20 cellular contexts compared by ENCODE assay signal in the genomic region with DNA sequence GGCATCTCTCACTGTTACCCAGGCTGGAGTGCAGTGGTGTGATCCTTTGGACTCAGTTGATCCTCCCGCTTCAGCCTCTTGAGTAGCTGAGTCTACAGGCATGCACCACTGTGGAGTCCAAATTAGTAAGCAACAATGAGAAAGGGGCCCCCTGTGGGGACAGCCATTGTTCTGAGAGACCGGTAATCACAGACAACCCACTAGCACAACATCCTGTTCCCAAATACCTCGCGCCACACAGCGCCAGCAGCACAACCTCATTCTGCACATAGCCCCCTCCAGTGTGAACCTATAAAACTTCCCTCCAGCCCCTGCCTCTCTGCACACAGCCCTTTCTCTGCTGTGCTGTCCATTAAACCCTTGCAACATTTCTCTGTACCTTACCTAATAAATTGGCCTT.
DNase-seq lines count a peak whose midpoint lies in the region; ATAC-seq, FAIRE-seq and TF ChIP-seq lines count a peak whose summit lies in the region.
"Had no signal": no experiment of that assay in that cellular context is flagged by ENCODE, and none has a peak within 500 bp of the region (broad histone marks: within the 10 kb centered on the region; RNA-seq: fewer than 3 reads in every experiment).

No MANE protein-coding gene starts in this region.

- TF ChIP-seq POLR2A in endothelial cell of umbilical vein (IDR thresholded peaks at IDR 0.05; ENCODE audit: low read depth, low read length) (no peak), spleen (IDR thresholded peaks at IDR 0.05) (no peak)

- no peak overlapping the region for H2AFZ ChIP-seq in endothelial cell of umbilical vein (ENCODE audit: low read depth, low read length)

- H4K20me1 ChIP-seq in endothelial cell of umbilical vein (replicated peaks; ENCODE audit: control insufficient read depth, extremely low read depth, insufficient read depth, low read length), result no peaks in the 10 kb centered on the region

- no peak overlapping the region for H3K4me3 Mint-ChIP-seq in activated CD8-positive, alpha-beta T cell treated with anti-CD3 and anti-CD28 coated beads for 36 hours
- H3K4me3 Mint-ChIP-seq in activated CD8-positive, alpha-beta T cell treated with anti-CD3 and anti-CD28 coated beads, Interleukin-2, amount 10 ng/mL, durations not matched to agents 7 days and 5 days, result no peak overlapping the region
- H3K4me3 Mint-ChIP-seq: activated CD4-positive, alpha-beta T cell treated with anti-CD3 and anti-CD28 coated beads for 36 hours; CD14-positive monocyte had no signal

- no peaks in the 10 kb centered on the region for H3K36me3 ChIP-seq in MG63
- no peaks in the 10 kb centered on the region for H3K36me3 ChIP-seq in endothelial cell of umbilical vein (ENCODE audit: control insufficient read depth in 2 of 2, extremely low read depth in 1 of 2, insufficient read depth in 2 of 2, low read length in 2 of 2)
- no peaks in the 10 kb centered on the region for H3K36me3 ChIP-seq in mesodermal cell (ENCODE audit: control insufficient read depth, insufficient read depth, low read length)
- H3K36me3 ChIP-seq in BE2C, result no peaks in the 10 kb centered on the region
- no peaks in the 10 kb centered on the region for H3K36me3 ChIP-seq in spleen
- H3K36me3 ChIP-seq: ascending aorta, uterus had no signal

- DNase-seq in activated CD8-positive, alpha-beta T cell treated with anti-CD3 and anti-CD28 coated beads for 36 hours, result peak; percentile 8
- no peak for DNase-seq in activated CD8-positive, alpha-beta T cell treated with anti-CD3 and anti-CD28 coated beads, Interleukin-2, amount 10 ng/mL, durations not matched to agents 7 days and 5 days
- DNase-seq in MG63 (peak; percentile 12), endothelial cell of umbilical vein (ENCODE audit: low read depth, low spot score) (peak; percentile 43), BE2C (no peak), NCI-H524 (lab: John Stamatoyannopoulos, UW) (no peak), spleen (no peak)
- DNase-seq: activated CD4-positive, alpha-beta T cell treated with anti-CD3 and anti-CD28 coated beads for 36 hours; activated CD8-positive, alpha-beta memory T cell treated with anti-CD3 and anti-CD28 coated beads, Interleukin-2, amount 50 U/mL, for 48 hours; activated gamma-delta T cell treated with Interleukin-2 at 50 U/mL for 16 hours; midbrain; NCI-H2029 treated with DMSO at 0.1 percent for 48 hours; NCI-H774; uterus had no signal

- H3K9me3 ChIP-seq in MG63 (no peaks in the 10 kb centered on the region), endothelial cell of umbilical vein (replicated peaks; ENCODE audit: control insufficient read depth, insufficient read depth, low read length) (no peaks in the 10 kb centered on the region), mesodermal cell (ENCODE audit: control insufficient read depth, low read length) (no peaks in the 10 kb centered on the region), BE2C (no peaks in the 10 kb centered on the region), spleen (peaks cover 0 to 6% (median 0%) of the 10 kb centered on the region in 8 donors)
- H3K9me3 ChIP-seq: ascending aorta, uterus had no signal

- H3K4me3 ChIP-seq in MG63 (no peak overlapping the region), endothelial cell of umbilical vein (replicated peaks in 1 of 3; ENCODE audit: insufficient read depth in 1 of 3, low read depth in 1 of 3, low read length in 3 of 3) (no peak overlapping the region), mesodermal cell (ENCODE audit: extremely low read depth, insufficient read depth, low read length, poor library complexity, severe bottlenecking) (no peak overlapping the region), BE2C (ENCODE audit: low read depth, low read length) (no peak overlapping the region), spleen (no peak overlapping the region)
- H3K4me3 ChIP-seq: ascending aorta, coronary artery, uterus had no signal

- CTCF ChIA-PET in activated CD8-positive, alpha-beta T cell treated with anti-CD3 and anti-CD28 coated beads for 36 hours (lab: Charles Lee), result no interaction called here
- CTCF ChIA-PET in activated CD8-positive, alpha-beta T cell treated with anti-CD3 and anti-CD28 coated beads, Interleukin-2, amount 10 ng/mL, durations not matched to agents 7 days and 5 days (lab: Charles Lee), result no interaction called here
- CTCF ChIA-PET in endothelial cell of umbilical vein (lab: Charles Lee), result no interaction called here

- H3K4me1 Mint-ChIP-seq in activated CD8-positive, alpha-beta T cell treated with anti-CD3 and anti-CD28 coated beads for 36 hours (ENCODE audit: low read depth), result no peaks in the 10 kb centered on the region
- no peaks in the 10 kb centered on the region for H3K4me1 Mint-ChIP-seq in activated CD8-positive, alpha-beta T cell treated with anti-CD3 and anti-CD28 coated beads, Interleukin-2, amount 10 ng/mL, durations not matched to agents 7 days and 5 days (ENCODE audit: low read depth)
- H3K4me1 Mint-ChIP-seq: activated CD4-positive, alpha-beta T cell treated with anti-CD3 and anti-CD28 coated beads for 36 hours; CD14-positive monocyte had no signal

- no peaks in the 10 kb centered on the region for H3K4me1 ChIP-seq in endothelial cell of umbilical vein (ENCODE audit: control insufficient read depth, extremely low read depth, insufficient read depth, low read length)
- H3K4me1 ChIP-seq in mesodermal cell (ENCODE audit: control insufficient read depth, insufficient read depth, low read length, poor library complexity, severe bottlenecking), result peaks cover 7% of the 10 kb centered on the region
- H3K4me1 ChIP-seq in BE2C, result no peaks in the 10 kb centered on the region
- no peaks in the 10 kb centered on the region for H3K4me1 ChIP-seq in spleen
- H3K4me1 ChIP-seq: ascending aorta, uterus had no signal

- POLR2A ChIA-PET in activated CD8-positive, alpha-beta T cell treated with anti-CD3 and anti-CD28 coated beads for 36 hours (lab: Charles Lee), result no interaction called here
- POLR2A ChIA-PET in activated CD8-positive, alpha-beta T cell treated with anti-CD3 and anti-CD28 coated beads, Interleukin-2, amount 10 ng/mL, durations not matched to agents 7 days and 5 days (lab: Charles Lee), result no interaction called here
- POLR2A ChIA-PET in endothelial cell of umbilical vein (lab: Charles Lee), result no interaction called here

- no peaks in the 10 kb centered on the region for H3K79me2 ChIP-seq in endothelial cell of umbilical vein (ENCODE audit: control insufficient read depth, insufficient read depth, low read length)

- H3K27me3 ChIP-seq in MG63 (no peaks in the 10 kb centered on the region), endothelial cell of umbilical vein (ENCODE audit: control insufficient read depth in 2 of 2, insufficient read depth in 2 of 2, low read length in 2 of 2) (no peaks in the 10 kb centered on the region), BE2C (peaks cover under 1% of the 10 kb centered on the region), spleen (replicated peaks in 1 of 7) (peaks cover 0 to 14% (median 0%) of the 10 kb centered on the region in 7 donors)
- H3K27me3 ChIP-seq: ascending aorta, uterus had no signal

- H3K27ac Mint-ChIP-seq in activated CD8-positive, alpha-beta T cell treated with anti-CD3 and anti-CD28 coated beads for 36 hours, result no peak overlapping the region
- H3K27ac Mint-ChIP-seq in activated CD8-positive, alpha-beta T cell treated with anti-CD3 and anti-CD28 coated beads, Interleukin-2, amount 10 ng/mL, durations not matched to agents 7 days and 5 days, result no peak overlapping the region
- H3K27ac Mint-ChIP-seq: activated CD4-positive, alpha-beta T cell treated with anti-CD3 and anti-CD28 coated beads for 36 hours had no signal

- intact Hi-C loops in activated CD8-positive, alpha-beta T cell treated with anti-CD3 and anti-CD28 coated beads for 36 hours (cut with micrococcal nuclease), result no loop called here
- intact Hi-C loops in endothelial cell of umbilical vein (cut with micrococcal nuclease) (no loop called here), spleen (cut with DNase I; ENCODE audit: low total_unique reads) (no loop called here)

- 23 to 32% methylated on average over 3 to 5 of the region's 5 CpGs for WGBS in mesodermal cell (ENCODE audit: insufficient coverage in 2 of 2), 2 experiments
- whole genome bisulfite sequencing in spleen, 5 donors, result 34 to 52% (median 47%) methylated on average over 5 of the region's 5 CpGs

- dilution Hi-C loops in endothelial cell of umbilical vein (cut with MboI; ENCODE audit: extremely low pct_ligation_motif_present, low sequenced_read_pairs), result no loop called here

- ATAC-seq in activated CD8-positive, alpha-beta T cell treated with anti-CD3 and anti-CD28 coated beads for 36 hours, result no peak
- ATAC-seq in activated CD8-positive, alpha-beta T cell treated with anti-CD3 and anti-CD28 coated beads, Interleukin-2, amount 10 ng/mL, durations not matched to agents 7 days and 5 days, result no peak
- ATAC-seq: activated CD4-positive, alpha-beta T cell treated with anti-CD3 and anti-CD28 coated beads for 36 hours; HCT116 had no signal

- no peak overlapping the region for H3K9ac ChIP-seq in endothelial cell of umbilical vein (replicated peaks; ENCODE audit: extremely low read depth, insufficient read depth, low read length)

- H3K4me2 ChIP-seq in endothelial cell of umbilical vein (ENCODE audit: insufficient read depth, low read length), result no peak overlapping the region

- no peaks in the 10 kb centered on the region for H3K9me1 ChIP-seq in endothelial cell of umbilical vein (replicated peaks; ENCODE audit: control insufficient read depth, extremely low read depth, insufficient read depth, low read length)

- BruUV-seq in endothelial cell of umbilical vein (replicated peaks; lab: Mats Ljungman, UMichigan), result no TSS peak

- H3K27me3 Mint-ChIP-seq in activated CD8-positive, alpha-beta T cell treated with anti-CD3 and anti-CD28 coated beads for 36 hours, result peaks cover 2% of the 10 kb centered on the region
- no peaks in the 10 kb centered on the region for H3K27me3 Mint-ChIP-seq in activated CD8-positive, alpha-beta T cell treated with anti-CD3 and anti-CD28 coated beads, Interleukin-2, amount 10 ng/mL, durations not matched to agents 7 days and 5 days (ENCODE audit: low read depth)

- no peak for TF ChIP-seq CTCF in activated CD8-positive, alpha-beta T cell treated with anti-CD3 and anti-CD28 coated beads for 36 hours (IDR thresholded peaks at IDR 0.05)
- no peak for TF ChIP-seq CTCF in endothelial cell of umbilical vein (IDR thresholded peaks at IDR 0.05; ENCODE audit: extremely low read depth in 1 of 2, insufficient read depth in 1 of 2, low read depth in 1 of 2, low read length in 2 of 2)
- TF ChIP-seq CTCF in BE2C (IDR thresholded peaks at IDR 0.05; ENCODE audit: low read depth, low read length), result no peak
- TF ChIP-seq CTCF in spleen (IDR thresholded peaks at IDR 0.05 in 8 of 11, conservative IDR thresholded peaks at IDR 0.05 in 3 of 11), result no peak

- peak; percentile 8 for FAIRE-seq in endothelial cell of umbilical vein (lab: Jason Lieb, UNC)
- FAIRE-seq: keratinocyte had no signal

- no peak overlapping the region for H3K27ac ChIP-seq in endothelial cell of umbilical vein (ENCODE audit: insufficient read depth, low read depth, low read length)
- peak overlapping the region; percentile 6 for H3K27ac ChIP-seq in mesodermal cell (ENCODE audit: low read depth, low read length, severe bottlenecking)
- H3K27ac ChIP-seq in spleen, result no peak overlapping the region
- H3K27ac ChIP-seq: ascending aorta, coronary artery, uterus had no signal

- no peaks in the 10 kb centered on the region for H3K36me3 Mint-ChIP-seq in activated CD8-positive, alpha-beta T cell treated with anti-CD3 and anti-CD28 coated beads for 36 hours (ENCODE audit: low read depth)
- no peaks in the 10 kb centered on the region for H3K36me3 Mint-ChIP-seq in activated CD8-positive, alpha-beta T cell treated with anti-CD3 and anti-CD28 coated beads, Interleukin-2, amount 10 ng/mL, durations not matched to agents 7 days and 5 days (ENCODE audit: low read depth)
- H3K36me3 Mint-ChIP-seq: CD14-positive monocyte had no signal

- H3K9me3 Mint-ChIP-seq in activated CD8-positive, alpha-beta T cell treated with anti-CD3 and anti-CD28 coated beads for 36 hours, result no peaks in the 10 kb centered on the region
- no peaks in the 10 kb centered on the region for H3K9me3 Mint-ChIP-seq in activated CD8-positive, alpha-beta T cell treated with anti-CD3 and anti-CD28 coated beads, Interleukin-2, amount 10 ng/mL, durations not matched to agents 7 days and 5 days (ENCODE audit: insufficient read depth)

Comparison
In these comparisons a context has a peak if more than half of its experiments do, and no peak if none do; other contexts are left out.
1. DNase-seq: peak in activated CD8-positive, alpha-beta T cell treated with anti-CD3 and anti-CD28 coated beads for 36 hours (single experiment), MG63 (single experiment) and endothelial cell of umbilical vein (single experiment); none in activated CD8-positive, alpha-beta T cell treated with anti-CD3 and anti-CD28 coated beads, Interleukin-2, amount 10 ng/mL, durations not matched to agents 7 days and 5 days (single experiment), BE2C (single experiment), NCI-H524 (0 of 2) and spleen (single experiment).